8 cellular contexts compared by ENCODE assay signal in the genomic region with DNA sequence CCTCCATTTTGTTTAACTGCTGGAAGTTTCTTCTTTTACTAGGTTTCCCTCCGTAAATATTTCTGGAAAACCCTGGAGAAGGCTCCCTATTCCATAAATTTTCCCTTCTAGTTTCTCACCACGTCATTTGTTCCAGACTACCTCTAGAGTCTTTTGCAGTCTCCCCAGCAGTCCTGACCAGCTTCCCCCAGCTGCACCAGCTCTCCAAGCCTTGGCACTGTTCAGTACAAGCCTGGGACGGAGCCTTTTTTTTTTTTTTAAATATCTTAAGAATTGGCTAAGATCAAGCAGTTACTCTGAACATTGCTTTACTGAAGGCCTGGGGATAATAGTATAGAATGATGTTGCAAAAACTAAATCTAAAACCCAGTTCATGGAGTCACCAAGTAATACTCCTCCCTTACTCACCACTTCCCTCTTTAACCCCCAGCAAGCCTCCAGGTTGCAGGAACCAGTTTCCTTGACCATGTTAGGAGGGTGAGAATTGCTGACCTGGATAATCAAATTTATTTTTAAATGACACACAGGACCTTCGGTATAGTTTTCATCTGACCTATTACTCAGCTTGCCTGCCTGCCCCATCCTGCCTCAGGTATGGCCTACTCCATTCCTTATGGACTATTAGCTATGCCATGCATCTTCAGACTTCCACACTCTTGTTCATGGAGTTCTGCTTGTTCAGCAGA. TPM values are rescaled to one million over a fixed set of nuclear protein-coding genes. Genes with fewer than 3 reads are reported as not detected.
DNase-seq lines count a peak whose midpoint lies in the region; ATAC-seq, FAIRE-seq and TF ChIP-seq lines count a peak whose summit lies in the region.

No MANE protein-coding gene starts in this region.

- no peak for TF ChIP-seq POLR2A in HepG2 (IDR thresholded peaks at IDR 0.05; ENCODE audit: insufficient read depth in 1 of 2, low read depth in 2 of 2, low read length in 2 of 2)

- POLR2A ChIA-PET in HepG2 (lab: Yijun Ruan, JAX): no interaction called here

- H3K9me3 ChIP-seq in HepG2 (ENCODE audit: low read length) (no peaks in the 10 kb centered on the region), upper lobe of right lung (no peaks in the 10 kb centered on the region)

- no peaks in the 10 kb centered on the region for H3K27me3 ChIP-seq in HepG2 (ENCODE audit: control insufficient read depth in 1 of 2, insufficient read depth in 2 of 2, low read length in 2 of 2)
- H3K27me3 ChIP-seq in upper lobe of right lung: no peaks in the 10 kb centered on the region

- 74% methylated on average over 4 of the region's 4 CpGs for WGBS in HepG2 (ENCODE audit: low lambda C conversion rate)

- in situ Hi-C loops in HepG2 (cut with HindIII; ENCODE audit: extremely low pct_ligation_motif_present, low pct_unique_long_range_greater_than_20kb): no loop called here

- intact Hi-C loops in activated T-helper 2 cell treated with anti-CD3 and anti-CD28 coated beads, Interferon-gamma antibody, Interleukin-2, Interleukin-4, amounts not matched to agents 10 μg/mL and 5 μg/mL and 100 μg/mL, durations not matched to agents 14 hours and 24 hours and 36 hours (cut with micrococcal nuclease): loop anchor here (10.0 kb wide), 1 partner anchor 234 kb away; the partner anchor contains the start of gene RPL39L
- intact Hi-C loops in HepG2 (cut with micrococcal nuclease; ENCODE audit: unreplicated experiment) (no loop called here), upper lobe of right lung (cut with DNase I) (no loop called here)

- H3K27ac ChIP-seq in HepG2 (ENCODE audit: extremely low read length, insufficient read depth, low read length) (no peak overlapping the region), upper lobe of right lung (peak overlapping the region; percentile 91)

- no peaks in the 10 kb centered on the region for H3K9me3 Mint-ChIP-seq in activated T-helper 2 cell treated with anti-CD3 and anti-CD28 coated beads, Interferon-gamma antibody, Interleukin-2, Interleukin-4, amounts not matched to agents 10 μg/mL and 5 μg/mL and 100 μg/mL, durations not matched to agents 14 hours and 24 hours and 36 hours

- no peaks in the 10 kb centered on the region for H3K27me3 Mint-ChIP-seq in activated T-helper 2 cell treated with anti-CD3 and anti-CD28 coated beads, Interferon-gamma antibody, Interleukin-2, Interleukin-4, amounts not matched to agents 10 μg/mL and 5 μg/mL and 100 μg/mL, durations not matched to agents 14 hours and 24 hours and 36 hours (ENCODE audit: low read depth)

- no peak for TF ChIP-seq EP300 in HepG2 (IDR thresholded peaks at IDR 0.05; ENCODE audit: low read depth in 2 of 2, low read length in 2 of 2)
- no peak for TF ChIP-seq EP300 in HepG2 (CRISPR knock-in tag; IDR thresholded peaks at IDR 0.05; ENCODE audit: borderline replicate concordance)

- ATAC-seq in GM18861 (IDR thresholded peaks at IDR 0.05; ENCODE audit: unreplicated experiment): peak; percentile 33
- ATAC-seq in HG03159 (IDR thresholded peaks at IDR 0.05; ENCODE audit: unreplicated experiment): peak; percentile 40
- ATAC-seq in HepG2: peak; percentile 36
- ATAC-seq in upper lobe of right lung: peak; percentile 71

- H3K9ac ChIP-seq in HepG2 (ENCODE audit: insufficient read depth, low read depth, low read length): peak overlapping the region; percentile 68; the same call in 1 of the 2 replicates

- peaks cover 43% of the 10 kb centered on the region for H3K36me3 Mint-ChIP-seq in activated T-helper 2 cell treated with anti-CD3 and anti-CD28 coated beads, Interferon-gamma antibody, Interleukin-2, Interleukin-4, amounts not matched to agents 10 μg/mL and 5 μg/mL and 100 μg/mL, durations not matched to agents 14 hours and 24 hours and 36 hours (ENCODE audit: low read depth)

- H3K4me3 ChIP-seq in HepG2 (replicated peaks in 1 of 3; ENCODE audit: insufficient read depth in 1 of 3, low read depth in 2 of 3, low read length in 3 of 3) (peak overlapping the region; percentile 38 to 80 (median 66); a peak in 3 of 6 replicates), upper lobe of right lung (peak overlapping the region; percentile 54)

- no peaks in the 10 kb centered on the region for H3K36me3 ChIP-seq in HepG2 (replicated peaks in 1 of 2; ENCODE audit: control insufficient read depth in 1 of 2, insufficient read depth in 2 of 2, low read length in 2 of 2)
- H3K36me3 ChIP-seq in upper lobe of right lung: no peaks in the 10 kb centered on the region

- H3K4me1 Mint-ChIP-seq in activated T-helper 2 cell treated with anti-CD3 and anti-CD28 coated beads, Interferon-gamma antibody, Interleukin-2, Interleukin-4, amounts not matched to agents 10 μg/mL and 5 μg/mL and 100 μg/mL, durations not matched to agents 14 hours and 24 hours and 36 hours (ENCODE audit: low read depth): peaks cover 24% of the 10 kb centered on the region

- TF ChIP-seq RAD21 in HepG2 (CRISPR knock-in tag; IDR thresholded peaks at IDR 0.05): no peak

- H4K20me1 ChIP-seq in HepG2 (ENCODE audit: insufficient read depth, low read length): no peaks in the 10 kb centered on the region

- peak overlapping the region; percentile 99 for H2AFZ ChIP-seq in HepG2 (ENCODE audit: low read length)

- no peaks in the 10 kb centered on the region for H3K79me2 ChIP-seq in HepG2 (ENCODE audit: insufficient read depth, low read length)

- CTCF ChIA-PET in HepG2 (lab: Yijun Ruan, JAX; ENCODE audit: low intra/inter-chr PET ratio, low total read pairs): no interaction called here

- no peak for DNase-seq in activated T-helper 2 cell treated with anti-CD3 and anti-CD28 coated beads, Interferon-gamma antibody, Interleukin-2, Interleukin-4, amounts not matched to agents 10 μg/mL and 5 μg/mL and 100 μg/mL, durations not matched to agents 14 hours and 24 hours and 36 hours (ENCODE audit: low spot score)
- no peak for DNase-seq in HepG2 (ENCODE audit: low spot score)
- DNase-seq in upper lobe of right lung: no peak
- no peak for DNase-seq in NCI-H2081 (lab: John Stamatoyannopoulos, UW)
- DNase-seq in stimulated activated CD8-positive, alpha-beta memory T cell treated with anti-CD3 and anti-CD28 coated beads, Interleukin-4, amount 100 ng/mL, for 48 hours: no peak
- DNase-seq in cerebellar cortex (ENCODE audit: low spot score): no peak

- H3K4me2 ChIP-seq in HepG2 (ENCODE audit: low read depth, low read length): peak overlapping the region; percentile 89

- TF ChIP-seq CTCF in HepG2 (CRISPR knock-in tag; IDR thresholded peaks at IDR 0.05) (no peak), upper lobe of right lung (IDR thresholded peaks at IDR 0.05) (no peak)

- BruUV-seq in HepG2 (replicated peaks; lab: Mats Ljungman, UMichigan): no TSS peak

- H3K4me1 ChIP-seq in HepG2 (ENCODE audit: insufficient read depth, low read length) (no peaks in the 10 kb centered on the region), upper lobe of right lung (peaks cover 23% of the 10 kb centered on the region)

- no peak for FAIRE-seq in HepG2 (lab: Jason Lieb, UNC)

- peak overlapping the region; percentile 96 for H3K27ac Mint-ChIP-seq in activated T-helper 2 cell treated with anti-CD3 and anti-CD28 coated beads, Interferon-gamma antibody, Interleukin-2, Interleukin-4, amounts not matched to agents 10 μg/mL and 5 μg/mL and 100 μg/mL, durations not matched to agents 14 hours and 24 hours and 36 hours

- H3K4me3 Mint-ChIP-seq in activated T-helper 2 cell treated with anti-CD3 and anti-CD28 coated beads, Interferon-gamma antibody, Interleukin-2, Interleukin-4, amounts not matched to agents 10 μg/mL and 5 μg/mL and 100 μg/mL, durations not matched to agents 14 hours and 24 hours and 36 hours (ENCODE audit: low read depth): peak overlapping the region; percentile 93

TF ChIP-seq in HepG2, 621 proteins besides CTCF, POLR2A, EP300 and RAD21 (continues in another document):
- 0 out of 4 replicates have a peak, but pooled peaks of 1 of the 2 experiments have one; percentile 7 for TF ChIP-seq MAFK (conservative IDR thresholded peaks at IDR 0.05 in 1 of 2, IDR thresholded peaks at IDR 0.05 in 1 of 2; ENCODE audit: low read length in 2 of 2)

RNA-seq across cellular contexts. Expression of gene RTP4, which starts 0.7 kb away (rescaled TPM):
- 3.4 and 3.9 TPM in 2 replicates for total RNA-seq in activated T-helper 2 cell treated with anti-CD3 and anti-CD28 coated beads, Interferon-gamma antibody, Interleukin-2, Interleukin-4, amounts not matched to agents 10 μg/mL and 5 μg/mL and 100 μg/mL, durations not matched to agents 14 hours and 24 hours and 36 hours
- total RNA-seq in HepG2 (2016; rRNA removed; fragmentation: Illumina TruSeq; extraction: Trizol) (0.62 and 0.83 TPM in 2 replicates), upper lobe of right lung (5.6 TPM)
- 0.18 TPM in 1 of 2 replicates, not detected in the other for total RNA-seq in HepG2 (2016; cell fraction: cytosol; rRNA removed; fragmentation: Illumina TruSeq; extraction: Trizol; ENCODE audit: low read depth)
- 0.48 and 0.73 TPM in 2 replicates for total RNA-seq in HepG2 (2016; cell fraction: insoluble cytoplasmic fraction; rRNA removed; fragmentation: Illumina TruSeq; extraction: Trizol)
- total RNA-seq in HepG2 (2016; cell fraction: membrane; rRNA removed; fragmentation: Illumina TruSeq; extraction: Trizol): 0.21 and 0.28 TPM in 2 replicates
- 0.63 TPM in 1 of 2 replicates, not detected in the other for total RNA-seq in HepG2 (2016; cell fraction: nucleus; rRNA removed; fragmentation: Illumina TruSeq; extraction: Trizol)
- 0.08 and 0.11 TPM in 2 replicates for polyA plus RNA-seq in HepG2 (2011; rRNA removed)
- polyA plus RNA-seq in HepG2 (2011; cell fraction: cytosol; rRNA removed): 0.05 and 0.21 TPM in 2 replicates
- polyA plus RNA-seq in HepG2 (2011; cell fraction: nucleus; rRNA removed): 0.14 TPM in 1 of 2 replicates, not detected in the other
- 0.09 and 0.17 TPM in 2 replicates for polyA plus RNA-seq in HepG2 (2012)
- polyA plus RNA-seq in HepG2 (2016; cell fraction: cytosol; fragmentation: Illumina TruSeq; extraction: Trizol; ENCODE audit: low read depth): 0.07 and 0.08 TPM in 2 replicates
- 0.30 and 0.83 TPM in 2 replicates for polyA plus RNA-seq in HepG2 (2016; cell fraction: insoluble cytoplasmic fraction; fragmentation: Illumina TruSeq; extraction: Trizol; ENCODE audit: low read depth)
- 0.17 and 0.23 TPM in 2 replicates for polyA plus RNA-seq in HepG2 (2016; cell fraction: membrane; fragmentation: Illumina TruSeq; extraction: Trizol; ENCODE audit: low read depth)
- polyA plus RNA-seq in HepG2 (2016; cell fraction: nucleus; fragmentation: Illumina TruSeq; extraction: Trizol; ENCODE audit: insufficient read depth, low read depth): 0.30 and 0.49 TPM in 2 replicates
- polyA minus RNA-seq in HepG2 (2011; rRNA and poly(A)+ RNA removed; ENCODE audit: low replicate concordance): 0.08 TPM in 1 of 2 replicates, not detected in the other
- polyA minus RNA-seq in HepG2 (2011; cell fraction: cytosol; rRNA and poly(A)+ RNA removed): not detected in 2 replicates
- 0.75 TPM in 1 of 2 replicates, not detected in the other for polyA minus RNA-seq in HepG2 (2011; cell fraction: nucleus; rRNA and poly(A)+ RNA removed)
